15 cellular contexts compared by ENCODE assay signal in the genomic region with DNA sequence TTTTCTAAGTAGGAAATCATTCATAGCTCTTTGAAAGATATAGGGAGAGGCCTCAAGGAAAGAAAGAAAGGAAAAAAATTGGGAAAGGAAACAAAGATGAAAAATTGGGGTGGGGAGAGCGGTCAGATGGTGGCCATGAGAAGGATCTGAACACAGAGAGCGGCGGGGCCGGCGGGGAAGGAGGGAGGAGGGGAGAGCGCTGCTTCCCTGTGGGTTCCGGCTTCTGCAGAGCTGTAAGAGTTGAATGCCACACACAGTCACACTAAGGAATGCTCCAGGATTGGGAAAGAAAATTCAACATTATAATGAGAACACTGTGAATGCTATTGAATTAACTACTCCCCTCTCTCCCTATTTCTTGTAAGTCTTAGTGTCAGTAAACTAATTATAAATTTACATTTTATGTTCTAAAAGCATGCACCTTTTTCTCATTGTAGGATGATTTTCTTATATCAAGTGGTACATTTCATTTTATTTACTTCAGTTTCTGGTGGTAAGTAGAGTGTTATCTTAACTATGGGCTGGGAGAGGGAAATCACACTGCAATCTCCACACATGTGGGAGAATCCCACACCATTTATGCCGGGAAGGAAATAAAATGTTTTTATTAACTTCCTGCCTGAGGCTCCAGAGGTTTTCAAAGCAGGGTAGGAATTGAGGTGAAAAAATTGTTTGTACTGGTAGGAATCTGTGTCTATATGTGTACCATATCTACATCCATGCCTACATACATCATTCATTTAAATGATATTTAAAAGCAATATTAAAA. TPM values are rescaled to one million over a fixed set of nuclear protein-coding genes. Genes with fewer than 3 reads are reported as not detected.
DNase-seq lines count a peak whose midpoint lies in the region; ATAC-seq, FAIRE-seq and TF ChIP-seq lines count a peak whose summit lies in the region.
"Had no signal": no experiment of that assay in that cellular context is flagged by ENCODE, and none has a peak within 500 bp of the region (broad histone marks: within the 10 kb centered on the region; RNA-seq: fewer than 3 reads in every experiment).

No MANE protein-coding gene starts in this region.

- H3K27ac ChIP-seq in H1 (ENCODE audit: low read depth, low read length) = no peak overlapping the region
- no peak overlapping the region for H3K27ac ChIP-seq in trophoblast cell (ENCODE audit: low read depth, low read length)
- H3K27ac ChIP-seq: BLaER1, prostate gland had no signal

- H3K23ac ChIP-seq in H1 (ENCODE audit: insufficient read length) = no peak overlapping the region
- H3K23ac ChIP-seq in trophoblast cell (ENCODE audit: low read length) = no peak overlapping the region

- no peak overlapping the region for H4K5ac ChIP-seq in H1 (ENCODE audit: insufficient read length, low read depth, low read length)

- H4K20me1 ChIP-seq in H1 (replicated peaks in 1 of 2; ENCODE audit: control insufficient read depth in 1 of 2, insufficient read depth in 2 of 2, low read length in 2 of 2) = no peaks in the 10 kb centered on the region
- H4K20me1 ChIP-seq: BLaER1 had no signal

- H4K91ac ChIP-seq in H1 (replicated peaks; ENCODE audit: insufficient read length, low read length) (no peak overlapping the region), trophoblast cell (ENCODE audit: low read depth, low read length) (no peak overlapping the region)

- no peak for TF ChIP-seq CTCF in H1 (IDR thresholded peaks at IDR 0.05; ENCODE audit: control extremely low read depth in 1 of 3, insufficient read depth in 1 of 3, low read depth in 1 of 3, low read length in 3 of 3)

- H3K27me3 ChIP-seq in H7 (ENCODE audit: control insufficient read depth, insufficient read depth, low read length) (no peaks in the 10 kb centered on the region), H1 (replicated peaks in 1 of 4; ENCODE audit: control insufficient read depth in 3 of 4, extremely low read depth in 1 of 4, insufficient read depth in 3 of 4, low read length in 3 of 4) (no peaks in the 10 kb centered on the region), trophoblast cell (ENCODE audit: insufficient read depth, low read length) (no peaks in the 10 kb centered on the region)
- H3K27me3 ChIP-seq: BLaER1 had no signal

- H2BK15ac ChIP-seq in H1 (ENCODE audit: low read length) = no peak overlapping the region

- H3K14ac ChIP-seq in H1 (ENCODE audit: insufficient read length) = no peak overlapping the region
- H3K14ac ChIP-seq in trophoblast cell (ENCODE audit: low read length) = no peak overlapping the region

- H2AK5ac ChIP-seq in H1 (ENCODE audit: low read depth, low read length) = no peak overlapping the region
- no peak overlapping the region for H2AK5ac ChIP-seq in trophoblast cell (ENCODE audit: low read length)

- POLR2A ChIA-PET in H1 (lab: Charles Lee; ENCODE audit: partially characterized antibody) = interaction anchor here (1.0 to 3.6 kb wide), 5 partner anchors 13 to 75 kb away, joined by 3 to 37 read pairs (median 5); no protein-coding TSS in a partner anchor

- no peak overlapping the region for H2BK20ac ChIP-seq in H1 (ENCODE audit: low read length)

- peak overlapping the region; percentile 4 for H3K4me3 ChIP-seq in H7 (ENCODE audit: insufficient read depth, low read depth, low read length)
- peak overlapping the region in 1 of 4 experiments; percentile 48; a peak in 2 of 8 replicates for H3K4me3 ChIP-seq in H1 (ENCODE audit: extremely low read depth in 1 of 4, insufficient read depth in 2 of 4, low read depth in 3 of 4, low read length in 4 of 4)
- no peak overlapping the region for H3K4me3 ChIP-seq in trophoblast cell (ENCODE audit: low read depth, low read length)
- H3K4me3 ChIP-seq: BLaER1, K562, prostate gland had no signal

- H3K9ac ChIP-seq in H1 (replicated peaks in 1 of 4; ENCODE audit: extremely low read depth in 1 of 4, low read depth in 3 of 4, low read length in 3 of 4) (no peak overlapping the region; a peak in 1 of 7 replicates), trophoblast cell (ENCODE audit: low read length) (no peak overlapping the region)
- H3K9ac ChIP-seq: BLaER1 had no signal

- no peak overlapping the region for H2BK120ac ChIP-seq in H1 (replicated peaks; ENCODE audit: low read depth, low read length)
- no peak overlapping the region for H2BK120ac ChIP-seq in trophoblast cell (ENCODE audit: insufficient read depth, low read length, poor library complexity)

- H2BK12ac ChIP-seq in H1 (ENCODE audit: low read depth, low read length) = no peak overlapping the region
- H2BK12ac ChIP-seq in trophoblast cell (ENCODE audit: low read length) = no peak overlapping the region

- DNase-seq in H7 (peak; percentile 79), H1 (ENCODE audit: low read depth in 1 of 2, low spot score in 2 of 2) (no peak), left lobe of liver (ENCODE audit: low spot score) (peak; percentile 66), trophoblast cell (no peak), KG1 (lab: John Stamatoyannopoulos, UW) (no peak), DMS79 (lab: John Stamatoyannopoulos, UW) (no peak)
- no peak for DNase-seq in activated CD4-positive, alpha-beta T cell treated with anti-CD3 and anti-CD28 coated beads, Interleukin-2, amount 50 U/mL, for 48 hours
- DNase-seq: activated naive CD4-positive, alpha-beta T cell treated with anti-CD3 and anti-CD28 coated beads for 36 hours; NCI-H1694; NCI-H82 had no signal

- peak overlapping the region; percentile 59 to 70 for H3K4me2 ChIP-seq in H1 (ENCODE audit: insufficient read depth in 1 of 2, low read depth in 2 of 2, low read length in 2 of 2)
- H3K4me2 ChIP-seq in trophoblast cell (ENCODE audit: low read length) = peak overlapping the region; percentile 12
- H3K4me2 ChIP-seq: BLaER1 had no signal

- TF ChIP-seq POLR2A in H1 (IDR thresholded peaks at IDR 0.05; ENCODE audit: control extremely low read depth in 1 of 2, low read depth in 2 of 2, low read length in 2 of 2) (no peak), GM18505 (IDR thresholded peaks at IDR 0.05; ENCODE audit: borderline replicate concordance, extremely low read depth, insufficient read depth, insufficient read length) (no peak)

- no peaks in the 10 kb centered on the region for H3K9me3 ChIP-seq in H1 (ENCODE audit: insufficient read depth in 2 of 2, low read depth in 1 of 2, low read length in 1 of 2)
- H3K9me3 ChIP-seq in trophoblast cell (ENCODE audit: insufficient read depth, low read depth, low read length) = peaks cover 2% of the 10 kb centered on the region
- H3K9me3 ChIP-seq: BLaER1, prostate gland had no signal

- H3K79me2 ChIP-seq in H1 (ENCODE audit: control insufficient read depth in 1 of 2, insufficient read depth in 2 of 2, low read length in 2 of 2) (no peaks in the 10 kb centered on the region), trophoblast cell (ENCODE audit: control insufficient read depth, insufficient read depth, low read length, poor library complexity) (no peaks in the 10 kb centered on the region)

- no peak overlapping the region for H3K4ac ChIP-seq in H1 (replicated peaks; ENCODE audit: insufficient read length, low read depth, low read length)
- no peak overlapping the region for H3K4ac ChIP-seq in trophoblast cell (ENCODE audit: low read depth, low read length)

- TF ChIP-seq EP300 in H1 (IDR thresholded peaks at IDR 0.05; ENCODE audit: borderline replicate concordance in 1 of 2, low read depth in 2 of 2, low read length in 2 of 2) = no peak

- H3K18ac ChIP-seq in H1 (ENCODE audit: extremely low read depth, low read length) = no peak overlapping the region
- H3K18ac ChIP-seq in trophoblast cell (ENCODE audit: low read length) = no peak overlapping the region

- no peak overlapping the region for H4K12ac ChIP-seq in trophoblast cell (ENCODE audit: low read depth, low read length)

- ATAC-seq in left lobe of liver = peak; percentile 83
- ATAC-seq in GM18505 (IDR thresholded peaks at IDR 0.05; ENCODE audit: unreplicated experiment) = no peak
- ATAC-seq: K562 had no signal

- H3K79me1 ChIP-seq in H1 (ENCODE audit: low read depth, low read length) = no peaks in the 10 kb centered on the region
- H3K79me1 ChIP-seq in trophoblast cell (ENCODE audit: low read length) = no peaks in the 10 kb centered on the region

- no peaks in the 10 kb centered on the region for H3K23me2 ChIP-seq in H1 (ENCODE audit: low read depth, low read length)

- H2AFZ ChIP-seq in H1 (ENCODE audit: low read length) = no peak overlapping the region
- H2AFZ ChIP-seq in trophoblast cell (ENCODE audit: insufficient read depth, low read length, poor library complexity) = no peak overlapping the region

- peaks cover 3 to 14% (median 9%) of the 10 kb centered on the region in 4 experiments; a peak in 5 of 7 replicates for H3K4me1 ChIP-seq in H1 (replicated peaks in 1 of 4; ENCODE audit: control insufficient read depth in 3 of 4, insufficient read depth in 4 of 4, low read length in 3 of 4)
- no peaks in the 10 kb centered on the region for H3K4me1 ChIP-seq in trophoblast cell (ENCODE audit: control insufficient read depth in 1 of 2, insufficient read depth in 2 of 2, low read length in 2 of 2)
- H3K4me1 ChIP-seq: BLaER1, prostate gland had no signal

- 14% methylated on average over 8 of the region's 8 CpGs; no CpG with 5 or more reads in 1 of the 2 experiments for WGBS in H1 (ENCODE audit: extremely low coverage in 1 of 2, insufficient coverage in 1 of 2, insufficient read length in 1 of 2, insufficient replicate concordance in 2 of 2, low coverage in 1 of 2, low lambda C conversion rate in 2 of 2, missing lambda C conversion rate in 1 of 2), 2 experiments
- no CpG with 5 or more reads among the region's 8 CpGs for WGBS in trophoblast cell (ENCODE audit: extremely low coverage, insufficient coverage, insufficient read length)

- no peaks in the 10 kb centered on the region for H3K36me3 ChIP-seq in H7 (replicated peaks; ENCODE audit: control insufficient read depth, insufficient read depth, low read length)
- no peaks in the 10 kb centered on the region for H3K36me3 ChIP-seq in H1 (ENCODE audit: control insufficient read depth in 2 of 4, insufficient read depth in 4 of 4, low read length in 3 of 4)
- no peaks in the 10 kb centered on the region for H3K36me3 ChIP-seq in trophoblast cell (ENCODE audit: control insufficient read depth in 1 of 2, insufficient read depth in 2 of 2, low read length in 2 of 2)
- H3K36me3 ChIP-seq: BLaER1, prostate gland had no signal

- no peak overlapping the region for H4K8ac ChIP-seq in H1 (ENCODE audit: extremely low read depth, insufficient read depth, low read length)
- H4K8ac ChIP-seq in trophoblast cell (ENCODE audit: low read depth, low read length) = no peak overlapping the region

- no peak overlapping the region for H3K56ac ChIP-seq in H1 (replicated peaks; ENCODE audit: insufficient read length, low read depth, low read length)

- H2BK5ac ChIP-seq in H1 (ENCODE audit: low read depth, low read length) (peak overlapping the region; percentile 35; the same call in 1 of the 2 replicates), trophoblast cell (ENCODE audit: low read depth, low read length, poor library complexity) (no peak overlapping the region)

- no peak for TF ChIP-seq RAD21 in H1 (IDR thresholded peaks at IDR 0.05 in 1 of 2, conservative IDR thresholded peaks at IDR 0.05 in 1 of 2; ENCODE audit: low read depth in 2 of 2, low read length in 2 of 2)

- FAIRE-seq in H1 (lab: Jason Lieb, UNC) = peak; percentile 42
- FAIRE-seq: K562 had no signal

- CTCF ChIA-PET in H1 (lab: Charles Lee; ENCODE audit: partially characterized antibody) = interaction anchor here (0.5 to 0.6 kb wide), 2 partner anchors 196 to 369 kb away, joined by 3 read pairs; no protein-coding TSS in a partner anchor

RNA-seq across cellular contexts. Expression of gene F11, which starts 0.9 kb away (rescaled TPM):
- 0.28 and 0.30 TPM in 2 replicates for total RNA-seq in H7 (2014; rRNA removed; shearing (Covaris generic))
- 0.54 and 0.99 TPM in 2 replicates for total RNA-seq in H1 (2021; fragmentation: NEBNext Ultra II Directional; extraction: Animal tissue kit (Norgen Biotek cat#: 25700))
- polyA plus RNA-seq in H1 (2011; rRNA removed) = 0.27 and 0.55 TPM in 2 replicates
- 0.58 TPM for polyA plus RNA-seq in H1 (2011; cell fraction: cytosol; rRNA removed)
- 1.1 TPM for polyA plus RNA-seq in H1 (2011; cell fraction: nucleus; rRNA removed)
- 0.25 to 0.98 TPM (median 0.59 TPM) in 4 replicates for polyA plus RNA-seq in H1 (2012, experiment 1 of 2)
- not detected for polyA plus RNA-seq in H1 (2012, experiment 2 of 2)
- polyA plus RNA-seq in H1 (2013, experiment 1 of 2) = 0.95 TPM
- 0.94 TPM for polyA plus RNA-seq in H1 (2013, experiment 2 of 2)
- polyA minus RNA-seq in H1 (2011; rRNA and poly(A)+ RNA removed) = 0.63 and 0.91 TPM in 2 replicates
- polyA minus RNA-seq in H1 (2011; cell fraction: cytosol; rRNA and poly(A)+ RNA removed) = not detected
- 0.80 TPM for polyA minus RNA-seq in H1 (2011; cell fraction: nucleus; rRNA and poly(A)+ RNA removed)
- total RNA-seq in left lobe of liver = 171 TPM
- polyA plus RNA-seq in trophoblast cell (2013) = not detected in 2 replicates
- total RNA-seq: activated naive CD4-positive, alpha-beta T cell treated with anti-CD3 and anti-CD28 coated beads for 36 hours; cerebellum; K562; prostate gland had no signal
- polyA plus RNA-seq: K562 had no signal

RNA-seq across cellular contexts. Expression of gene KLKB1, which starts 39.6 kb away (rescaled TPM):
- total RNA-seq in H7 (2014; rRNA removed; shearing (Covaris generic)) = 11.8 and 16.3 TPM in 2 replicates
- 20.1 and 20.9 TPM in 2 replicates for total RNA-seq in H1 (2021; fragmentation: NEBNext Ultra II Directional; extraction: Animal tissue kit (Norgen Biotek cat#: 25700))
- polyA plus RNA-seq in H1 (2011; rRNA removed) = 7.5 and 12.0 TPM in 2 replicates
- 13.2 TPM for polyA plus RNA-seq in H1 (2011; cell fraction: cytosol; rRNA removed)
- polyA plus RNA-seq in H1 (2011; cell fraction: nucleus; rRNA removed) = 9.8 TPM
- 21.0 to 30.7 TPM (median 21.7 TPM) in 4 replicates for polyA plus RNA-seq in H1 (2012, experiment 1 of 2)
- 2.5 TPM for polyA plus RNA-seq in H1 (2012, experiment 2 of 2)
- 16.9 TPM for polyA plus RNA-seq in H1 (2013, experiment 1 of 2)
- polyA plus RNA-seq in H1 (2013, experiment 2 of 2) = 15.6 TPM
- 11.2 and 18.7 TPM in 2 replicates for polyA minus RNA-seq in H1 (2011; rRNA and poly(A)+ RNA removed)
- polyA minus RNA-seq in H1 (2011; cell fraction: cytosol; rRNA and poly(A)+ RNA removed) = 7.1 TPM
- polyA minus RNA-seq in H1 (2011; cell fraction: nucleus; rRNA and poly(A)+ RNA removed) = 5.7 TPM
- total RNA-seq in left lobe of liver = 102 TPM
- not detected in 2 replicates for polyA plus RNA-seq in trophoblast cell (2013)
- total RNA-seq: activated naive CD4-positive, alpha-beta T cell treated with anti-CD3 and anti-CD28 coated beads for 36 hours had no signal
- polyA plus RNA-seq: K562 had no signal

Comparison
In these comparisons a context has a peak if more than half of its experiments do, and no peak if none do; other contexts are left out.
1. DNase-seq: peak in H7 (single experiment) and left lobe of liver (single experiment); none in H1 (0 of 2), trophoblast cell (0 of 2), KG1 (single experiment), DMS79 (single experiment) and activated CD4-positive, alpha-beta T cell treated with anti-CD3 and anti-CD28 coated beads, Interleukin-2, amount 50 U/mL, for 48 hours (0 of 2).
2. RNA of gene F11, which starts 0.9 kb away (total RNA-seq): 171 TPM in left lobe of liver (single experiment); 0.54 to 0.99 TPM in H1 and 0.28 to 0.30 TPM in H7; every median in the first group is over 10 times any median in the second.